In genomic region chr7:101363196-101363733, GRCh38 we compare ENCODE assay signal across 9 cellular contexts. TPM values are rescaled to one million over a fixed set of nuclear protein-coding genes. Genes with fewer than 3 reads are reported as not detected.
DNase-seq lines count a peak whose midpoint lies in the region; ATAC-seq and TF ChIP-seq lines count a peak whose summit lies in the region.
"Had no signal": no experiment of that assay in that cellular context is flagged by ENCODE, and none has a peak within 500 bp of the region (broad histone marks: within the 10 kb centered on the region; RNA-seq: fewer than 3 reads in every experiment).

No MANE protein-coding gene starts in this region.

- H3K36me3 ChIP-seq in BE2C = no peaks in the 10 kb centered on the region
- H3K36me3 ChIP-seq in SJCRH30 = no peaks in the 10 kb centered on the region
- H3K36me3 ChIP-seq in left ventricle myocardium inferior = no peaks in the 10 kb centered on the region
- no peaks in the 10 kb centered on the region for H3K36me3 ChIP-seq in ovary

- H3K27me3 ChIP-seq in BE2C (peaks cover 18% of the 10 kb centered on the region), SJCRH30 (no peaks in the 10 kb centered on the region), left ventricle myocardium inferior (ENCODE audit: low read depth) (peaks cover 48% of the 10 kb centered on the region), ovary (no peaks in the 10 kb centered on the region)

- ATAC-seq in GM18519 (IDR thresholded peaks at IDR 0.05; ENCODE audit: low FRiP score, unreplicated experiment) = no peak

- H3K4me1 ChIP-seq in BE2C (no peaks in the 10 kb centered on the region), SJCRH30 (no peaks in the 10 kb centered on the region), left ventricle myocardium inferior (peaks cover 18% of the 10 kb centered on the region), ovary (ENCODE audit: insufficient read depth) (peaks cover 6% of the 10 kb centered on the region)

- no peak for TF ChIP-seq EP300 in ovary (IDR thresholded peaks at IDR 0.05)

- 0 to 1% (median 0%) methylated on average over 6 to 41 of the region's 46 CpGs for WGBS in ovary, 3 donors

- TF ChIP-seq CTCF in BE2C (IDR thresholded peaks at IDR 0.05; ENCODE audit: low read depth, low read length) = no peak
- TF ChIP-seq CTCF in left ventricle myocardium inferior (IDR thresholded peaks at IDR 0.05; ENCODE audit: borderline replicate concordance) = no peak
- TF ChIP-seq CTCF in ovary (IDR thresholded peaks at IDR 0.05) = no peak

- H3K9me3 ChIP-seq in BE2C = no peaks in the 10 kb centered on the region
- 0 out of 2 replicates have a peak, but pooled peaks cover 3% of the 10 kb centered on the region for H3K9me3 ChIP-seq in SJCRH30 (replicated peaks)
- H3K9me3 ChIP-seq in left ventricle myocardium inferior (replicated peaks) = no peaks in the 10 kb centered on the region
- no peaks in the 10 kb centered on the region for H3K9me3 ChIP-seq in ovary

- H3K27ac ChIP-seq in SJCRH30 (no peak overlapping the region), left ventricle myocardium inferior (replicated peaks) (no peak overlapping the region), ovary (peak overlapping the region in 1 of 2 donors; percentile 21)

- intact Hi-C loops in left ventricle myocardium inferior (cut with micrococcal nuclease) (no loop called here), ovary (cut with DNase I) (loop anchor here in 1 of 4 donors (5.0 kb wide), 1 partner anchor 144 kb away; no protein-coding TSS in a partner anchor)

- DNase-seq in BE2C = no peak
- no peak for DNase-seq in SJCRH30
- DNase-seq in left ventricle myocardium inferior = no peak
- DNase-seq in ovary = peak in 1 of 5 donors; percentile 35
- no peak for DNase-seq in DMS114 treated with DMSO at 0.1 percent for 48 hours (lab: John Stamatoyannopoulos, UW; ENCODE audit: unreplicated experiment)
- no peak for DNase-seq in NCI-H446 (lab: John Stamatoyannopoulos, UW)
- DNase-seq in UCSD-AML1 (lab: John Stamatoyannopoulos, UW; ENCODE audit: unreplicated experiment) = no peak

- no peak for TF ChIP-seq POLR2A in ovary (IDR thresholded peaks at IDR 0.05)

- H3K4me3 ChIP-seq in BE2C (ENCODE audit: low read depth, low read length) (peak overlapping the region; percentile 48), SJCRH30 (peak overlapping the region; percentile 45), left ventricle myocardium inferior (peak overlapping the region; percentile 76), ovary (peak overlapping the region; percentile 53)

RNA-seq across cellular contexts. Expression of gene COL26A1, which starts 0.6 kb away (rescaled TPM):
- polyA plus RNA-seq in BE2C (2012; ENCODE audit: insufficient read depth, insufficient read length, low read depth) = 0.34 TPM
- total RNA-seq in SJCRH30 (2014; rRNA removed; shearing (Covaris generic)) = 0.05 and 0.10 TPM in 2 replicates
- total RNA-seq in left ventricle myocardium inferior (not detected), ovary (1 to 10 TPM in 2 of 7 donors, under 1 TPM in 5; 0.28 to 2.3 (median 0.42) TPM)
- under 1 TPM; 0.17 to 0.38 TPM for polyA plus RNA-seq in ovary
- total RNA-seq: activated naive CD4-positive, alpha-beta T cell treated with anti-CD3 and anti-CD28 coated beads for 36 hours had no signal

RNA-seq across cellular contexts. Expression of gene IFT22, which starts 41.7 kb away (rescaled TPM):
- 19.5 TPM for polyA plus RNA-seq in BE2C (2012; ENCODE audit: insufficient read depth, insufficient read length, low read depth)
- 29.6 and 33.8 TPM in 2 replicates for total RNA-seq in SJCRH30 (2014; rRNA removed; shearing (Covaris generic))
- total RNA-seq in left ventricle myocardium inferior (32.0 TPM), ovary (10 to 100 TPM; 21.8 to 50.0 (median 27.8) TPM)
- 10 to 100 TPM; 27.4 to 61.3 TPM for polyA plus RNA-seq in ovary
